11 cellular contexts compared by ENCODE assay signal in genomic region chr1:167755568-167756145, GRCh38.
"Had no signal": no experiment of that assay in that cellular context is flagged by ENCODE, and none has a peak within 500 bp of the region (broad histone marks: within the 10 kb centered on the region; RNA-seq: fewer than 3 reads in every experiment).

No MANE protein-coding gene starts in this region.

- H3K36me3 ChIP-seq: gastroesophageal sphincter, thyroid gland had no signal

- DNase-seq: activated CD4-positive, alpha-beta T cell treated with anti-CD3 and anti-CD28 coated beads, Interleukin-2, amount 10 ng/mL, durations not matched to agents 7 days and 5 days; activated CD4-positive, CD25-positive, alpha-beta regulatory T cell; activated CD8-positive, alpha-beta memory T cell treated with anti-CD3 and anti-CD28 coated beads for 24 hours; activated naive CD4-positive, alpha-beta T cell treated with anti-CD3 and anti-CD28 coated beads for 36 hours; effector CD4-positive, alpha-beta T cell; mammary epithelial cell; T-helper 2 cell; thyroid gland had no signal

- H3K4me3 ChIP-seq: coronary artery, gastroesophageal sphincter, thyroid gland had no signal

- ATAC-seq: gastroesophageal sphincter; natural killer cell treated with Interleukin-12 subunit alpha and Interleukin-12 subunit beta and Interleukin-15 and Interleukin-18, amount 100 ng/mL, for 72 hours had no signal

- H3K27me3 ChIP-seq: gastroesophageal sphincter, thyroid gland had no signal

- H3K27ac Mint-ChIP-seq: activated CD4-positive, alpha-beta T cell treated with anti-CD3 and anti-CD28 coated beads, Interleukin-2, amount 10 ng/mL, durations not matched to agents 7 days and 5 days; activated naive CD4-positive, alpha-beta T cell treated with anti-CD3 and anti-CD28 coated beads for 36 hours; natural killer cell treated with Interleukin-12 subunit alpha and Interleukin-12 subunit beta and Interleukin-15 and Interleukin-18, amount 100 ng/mL, for 72 hours had no signal

- H3K36me3 Mint-ChIP-seq: natural killer cell treated with Interleukin-12 subunit alpha and Interleukin-12 subunit beta and Interleukin-15 and Interleukin-18, amount 100 ng/mL, for 72 hours had no signal

- H3K4me3 Mint-ChIP-seq: activated CD4-positive, alpha-beta T cell treated with anti-CD3 and anti-CD28 coated beads, Interleukin-2, amount 10 ng/mL, durations not matched to agents 7 days and 5 days; activated naive CD4-positive, alpha-beta T cell treated with anti-CD3 and anti-CD28 coated beads for 36 hours; natural killer cell treated with Interleukin-12 subunit alpha and Interleukin-12 subunit beta and Interleukin-15 and Interleukin-18, amount 100 ng/mL, for 72 hours had no signal

- H3K9me3 ChIP-seq: gastroesophageal sphincter, thyroid gland had no signal

- H3K9me3 Mint-ChIP-seq: activated CD4-positive, alpha-beta T cell treated with anti-CD3 and anti-CD28 coated beads, Interleukin-2, amount 10 ng/mL, durations not matched to agents 7 days and 5 days; activated naive CD4-positive, alpha-beta T cell treated with anti-CD3 and anti-CD28 coated beads for 36 hours; natural killer cell treated with Interleukin-12 subunit alpha and Interleukin-12 subunit beta and Interleukin-15 and Interleukin-18, amount 100 ng/mL, for 72 hours had no signal

- H3K27me3 Mint-ChIP-seq: activated CD4-positive, alpha-beta T cell treated with anti-CD3 and anti-CD28 coated beads, Interleukin-2, amount 10 ng/mL, durations not matched to agents 7 days and 5 days had no signal

- H3K27ac ChIP-seq: coronary artery, gastroesophageal sphincter, thyroid gland had no signal
